ENCODE assay signal across 11 cellular contexts in genomic region chr3:51382947-51383578, GRCh38. TPM values are rescaled to one million over a fixed set of nuclear protein-coding genes. Genes with fewer than 3 reads are reported as not detected.
DNase-seq lines count a peak whose midpoint lies in the region; ATAC-seq lines count a peak whose summit lies in the region.
"Had no signal": no experiment of that assay in that cellular context is flagged by ENCODE, and none has a peak within 500 bp of the region (broad histone marks: within the 10 kb centered on the region; RNA-seq: fewer than 3 reads in every experiment).

No MANE protein-coding gene starts in this region.

- ATAC-seq in HG03521 (IDR thresholded peaks at IDR 0.05; ENCODE audit: unreplicated experiment) = no peak

- H3K36me3 Mint-ChIP-seq in T-helper 1 cell treated with Interleukin-12 subunit alpha and Interleukin-12 subunit beta and Interleukin-4 antibody, amounts not matched to agents 30 μg/mL and 1 μg/mL, for 36 hours (ENCODE audit: low read depth) = peaks cover 29% of the 10 kb centered on the region

- H3K4me1 ChIP-seq in ectodermal cell (ENCODE audit: control insufficient read depth, insufficient read depth, low read length) = peaks cover 13% of the 10 kb centered on the region
- H3K4me1 ChIP-seq in neuron (ENCODE audit: insufficient read depth, low read length) = peaks cover 32% of the 10 kb centered on the region

- no peak overlapping the region for H3K27ac ChIP-seq in ectodermal cell (ENCODE audit: insufficient read depth, low read depth, low read length, poor library complexity, severe bottlenecking)

- H3K9me3 Mint-ChIP-seq in T-helper 1 cell treated with Interleukin-12 subunit alpha and Interleukin-12 subunit beta and Interleukin-4 antibody, amounts not matched to agents 30 μg/mL and 1 μg/mL, for 36 hours = no peaks in the 10 kb centered on the region

- H3K27me3 ChIP-seq in ectodermal cell (ENCODE audit: control insufficient read depth, insufficient read depth, low read length, poor library complexity, severe bottlenecking) (no peaks in the 10 kb centered on the region), neuron (ENCODE audit: insufficient read depth, low read length) (no peaks in the 10 kb centered on the region)
- H3K27me3 ChIP-seq: cardiac muscle cell had no signal

- peak overlapping the region; percentile 98 for H3K4me3 ChIP-seq in ectodermal cell (ENCODE audit: insufficient read depth, low read depth, low read length)
- H3K4me3 ChIP-seq in neuron (ENCODE audit: low read length) = peak overlapping the region; percentile 94

- no peak overlapping the region for H3K27ac Mint-ChIP-seq in T-helper 1 cell treated with Interleukin-12 subunit alpha and Interleukin-12 subunit beta and Interleukin-4 antibody, amounts not matched to agents 30 μg/mL and 1 μg/mL, for 36 hours

- H3K9me3 ChIP-seq in ectodermal cell (ENCODE audit: control insufficient read depth, low read length) (no peaks in the 10 kb centered on the region), neuron (ENCODE audit: low read length) (no peaks in the 10 kb centered on the region)

- peaks cover 7% of the 10 kb centered on the region for H3K36me3 ChIP-seq in ectodermal cell (ENCODE audit: control insufficient read depth, insufficient read depth, low read length)
- H3K36me3 ChIP-seq in neuron (ENCODE audit: insufficient read depth, low read length) = peaks cover 16% of the 10 kb centered on the region
- H3K36me3 ChIP-seq: cardiac muscle cell had no signal

- peak overlapping the region; percentile 99 for H3K4me3 Mint-ChIP-seq in T-helper 1 cell treated with Interleukin-12 subunit alpha and Interleukin-12 subunit beta and Interleukin-4 antibody, amounts not matched to agents 30 μg/mL and 1 μg/mL, for 36 hours

- no peaks in the 10 kb centered on the region for H3K27me3 Mint-ChIP-seq in T-helper 1 cell treated with Interleukin-12 subunit alpha and Interleukin-12 subunit beta and Interleukin-4 antibody, amounts not matched to agents 30 μg/mL and 1 μg/mL, for 36 hours (ENCODE audit: low read depth)

- H3K4me1 Mint-ChIP-seq in T-helper 1 cell treated with Interleukin-12 subunit alpha and Interleukin-12 subunit beta and Interleukin-4 antibody, amounts not matched to agents 30 μg/mL and 1 μg/mL, for 36 hours (ENCODE audit: low read depth) = peaks cover 34% of the 10 kb centered on the region

- H2AFZ ChIP-seq in neuron (ENCODE audit: low read depth, low read length) = no peak overlapping the region

- WGBS in ectodermal cell, 2 experiments = 94 to 95% methylated on average over 3 of the region's 3 CpGs

- DNase-seq in T-helper 1 cell = no peak
- peak; percentile 23 for DNase-seq in NCI-H69 (lab: John Stamatoyannopoulos, UW)
- DNase-seq in NCI-H1048 (lab: John Stamatoyannopoulos, UW) = no peak
- DNase-seq in middle frontal gyrus (ENCODE audit: extremely low spot score, low spot score) = no peak
- DNase-seq: SHP77 treated with DMSO at 0.1 percent for 48 hours, small intestine had no signal

RNA-seq across cellular contexts. Expression of gene MANF, which starts 2.0 kb away (rescaled TPM):
- polyA plus RNA-seq in ectodermal cell (2013, experiment 1 of 4) = 93.2 TPM
- polyA plus RNA-seq in ectodermal cell (2013, experiment 2 of 4) = 85.2 TPM
- 86.4 TPM for polyA plus RNA-seq in ectodermal cell (2013, experiment 3 of 4)
- 106 TPM for polyA plus RNA-seq in ectodermal cell (2013, experiment 4 of 4)

RNA-seq across cellular contexts. Expression of gene RBM15B, which starts 8.0 kb away (rescaled TPM):
- 63.2 TPM for polyA plus RNA-seq in ectodermal cell (2013, experiment 1 of 4)
- polyA plus RNA-seq in ectodermal cell (2013, experiment 2 of 4) = 70.1 TPM
- polyA plus RNA-seq in ectodermal cell (2013, experiment 3 of 4) = 42.5 TPM
- 48.2 TPM for polyA plus RNA-seq in ectodermal cell (2013, experiment 4 of 4)
